ENCODE assay signal across 9 cellular contexts in the genomic region with DNA sequence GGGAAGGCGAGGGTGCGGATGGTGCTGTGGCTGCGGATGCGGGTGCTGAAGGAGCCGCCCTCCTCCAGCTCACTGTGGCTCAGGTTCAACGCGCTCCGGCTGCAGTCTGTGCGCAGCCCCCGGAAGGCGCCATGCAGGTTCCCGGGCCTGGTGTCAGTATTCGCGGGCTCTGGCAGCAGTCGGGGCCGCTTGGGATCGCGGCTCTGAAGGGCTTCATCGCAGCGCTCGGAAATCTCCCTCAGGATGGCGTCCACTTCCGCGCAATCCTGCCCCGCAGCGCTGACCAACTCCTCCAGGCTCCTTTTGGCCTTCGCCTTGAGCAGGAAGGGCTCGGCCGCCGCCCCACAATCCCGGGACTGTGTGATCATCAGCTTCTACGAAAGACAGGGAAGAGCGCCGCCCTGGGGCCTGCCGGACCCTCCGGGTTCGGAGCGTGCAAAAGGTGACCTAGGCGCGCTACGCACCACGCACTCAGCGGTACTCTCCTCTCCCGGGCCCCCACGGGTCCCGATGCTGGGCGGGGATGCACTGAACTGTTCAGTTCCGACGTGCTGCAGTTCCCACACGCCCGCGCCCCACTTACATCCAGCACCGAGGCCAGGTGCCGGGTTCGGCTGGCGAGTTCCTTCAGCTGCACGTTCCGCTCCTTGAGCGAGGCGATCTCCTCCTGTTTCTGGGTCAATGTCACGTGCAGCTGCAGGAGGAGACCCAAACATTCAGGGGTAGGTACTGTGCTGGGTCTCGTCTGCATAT. TPM values are rescaled to one million over a fixed set of nuclear protein-coding genes. Genes with fewer than 3 reads are reported as not detected.
DNase-seq lines count a peak whose midpoint lies in the region; TF ChIP-seq lines count a peak whose summit lies in the region.
"Had no signal": no experiment of that assay in that cellular context is flagged by ENCODE, and none has a peak within 500 bp of the region (broad histone marks: within the 10 kb centered on the region; RNA-seq: fewer than 3 reads in every experiment).

No MANE protein-coding gene starts in this region.

- H3K4me1 Mint-ChIP-seq in dendritic cell treated with granulocyte-macrophage colony-stimulating factor and Interleukin-4, amounts not matched to agents 40 ng/mL and 50 ng/mL, for 4 days (ENCODE audit: low read depth) = peaks cover 34% of the 10 kb centered on the region

- H3K36me3 ChIP-seq in mucosa of stomach (ENCODE audit: control insufficient read depth, insufficient read depth, low read length) (no peaks in the 10 kb centered on the region), vagina (no peaks in the 10 kb centered on the region)

- peaks cover 89% of the 10 kb centered on the region for H3K27me3 Mint-ChIP-seq in dendritic cell treated with granulocyte-macrophage colony-stimulating factor and Interleukin-4, amounts not matched to agents 40 ng/mL and 50 ng/mL, for 4 days

- H3K36me3 Mint-ChIP-seq in dendritic cell treated with granulocyte-macrophage colony-stimulating factor and Interleukin-4, amounts not matched to agents 40 ng/mL and 50 ng/mL, for 4 days (ENCODE audit: low read depth) = no peaks in the 10 kb centered on the region

- TF ChIP-seq POLR2A in vagina (IDR thresholded peaks at IDR 0.05) = no peak

- intact Hi-C loops in dendritic cell treated with granulocyte-macrophage colony-stimulating factor and Interleukin-4, amounts not matched to agents 40 ng/mL and 50 ng/mL, for 4 days (cut with micrococcal nuclease) = no loop called here
- intact Hi-C loops in vagina (cut with DNase I) = no loop called here

- no peak overlapping the region for H3K27ac ChIP-seq in vagina

- H3K4me3 Mint-ChIP-seq in dendritic cell treated with granulocyte-macrophage colony-stimulating factor and Interleukin-4, amounts not matched to agents 40 ng/mL and 50 ng/mL, for 4 days = peak overlapping the region; percentile 53

- H3K9me3 ChIP-seq in mucosa of stomach (ENCODE audit: control insufficient read depth, low read length) (no peaks in the 10 kb centered on the region), vagina (no peaks in the 10 kb centered on the region)

- H3K9ac ChIP-seq in mucosa of stomach (ENCODE audit: low read length) = peak overlapping the region; percentile 25

- H3K4me1 ChIP-seq in mucosa of stomach (ENCODE audit: control insufficient read depth, insufficient read depth, low read length) (peaks cover 18% of the 10 kb centered on the region), vagina (peaks cover 20% of the 10 kb centered on the region)

- H3K9me3 Mint-ChIP-seq in dendritic cell treated with granulocyte-macrophage colony-stimulating factor and Interleukin-4, amounts not matched to agents 40 ng/mL and 50 ng/mL, for 4 days = no peaks in the 10 kb centered on the region

- H3K27me3 ChIP-seq in mucosa of stomach (ENCODE audit: control insufficient read depth, insufficient read depth, low read length) (peaks cover 58% of the 10 kb centered on the region), vagina (no peaks in the 10 kb centered on the region)

- H3K27ac Mint-ChIP-seq in dendritic cell treated with granulocyte-macrophage colony-stimulating factor and Interleukin-4, amounts not matched to agents 40 ng/mL and 50 ng/mL, for 4 days = no peak overlapping the region

- H3K4me3 ChIP-seq in mucosa of stomach (ENCODE audit: low read length) = peak overlapping the region; percentile 46
- peak overlapping the region; percentile 9 to 30 for H3K4me3 ChIP-seq in vagina
- H3K4me3 ChIP-seq: K562 had no signal

- DNase-seq in stimulated activated CD4-positive, alpha-beta T cell treated with anti-CD3 and anti-CD28 coated beads, Interleukin-15, amount 100 ng/mL, for 24 hours = peak; percentile 28
- DNase-seq in stimulated activated CD4-positive, alpha-beta T cell treated with anti-CD3 and anti-CD28 coated beads, Interleukin-12 subunit alpha, Interleukin-12 subunit beta, amount 100 ng/mL, for 4 hours = no peak
- DNase-seq in vagina (ENCODE audit: extremely low spot score in 2 of 2) (no peak), RPMI8226 (no peak), NCI-H748 (lab: John Stamatoyannopoulos, UW; ENCODE audit: unreplicated experiment) (no peak), NCI-H2227 treated with DMSO at 0.1 percent for 48 hours (lab: John Stamatoyannopoulos, UW) (no peak)

- TF ChIP-seq CTCF in vagina (IDR thresholded peaks at IDR 0.05) = no peak

RNA-seq across cellular contexts. Expression of a gene that starts 6.5 kb away (rescaled TPM):
- not detected for total RNA-seq in vagina

RNA-seq across cellular contexts. Expression of a gene that starts 12.8 kb away (rescaled TPM):
- not detected for total RNA-seq in vagina

RNA-seq across cellular contexts. Expression of a gene that starts 47.6 kb away (rescaled TPM):
- not detected for total RNA-seq in vagina
- total RNA-seq: K562 had no signal
